Comparison of ENCODE assay signal across 1 cellular context in genomic region chr6:156719720-156720563, GRCh38.
TF ChIP-seq lines count a peak whose summit lies in the region.

No MANE protein-coding gene starts in this region.

TF ChIP-seq in HepG2, 621 proteins besides CTCF, POLR2A, EP300 and RAD21 (continued from another document and continues in another):
- TF ChIP-seq ZNF280B (CRISPR knock-in tag; IDR thresholded peaks at IDR 0.05; ENCODE audit: borderline replicate concordance), result peak; percentile 80; the same call in 1 of the 2 replicates
- peak; percentile 92 for TF ChIP-seq KMT2A (CRISPR knock-in tag; IDR thresholded peaks at IDR 0.05)
- no peak for TF ChIP-seq ZFYVE20 (CRISPR knock-in tag; IDR thresholded peaks at IDR 0.05; ENCODE audit: borderline replicate concordance, low read depth)
- TF ChIP-seq, protein P1, sequence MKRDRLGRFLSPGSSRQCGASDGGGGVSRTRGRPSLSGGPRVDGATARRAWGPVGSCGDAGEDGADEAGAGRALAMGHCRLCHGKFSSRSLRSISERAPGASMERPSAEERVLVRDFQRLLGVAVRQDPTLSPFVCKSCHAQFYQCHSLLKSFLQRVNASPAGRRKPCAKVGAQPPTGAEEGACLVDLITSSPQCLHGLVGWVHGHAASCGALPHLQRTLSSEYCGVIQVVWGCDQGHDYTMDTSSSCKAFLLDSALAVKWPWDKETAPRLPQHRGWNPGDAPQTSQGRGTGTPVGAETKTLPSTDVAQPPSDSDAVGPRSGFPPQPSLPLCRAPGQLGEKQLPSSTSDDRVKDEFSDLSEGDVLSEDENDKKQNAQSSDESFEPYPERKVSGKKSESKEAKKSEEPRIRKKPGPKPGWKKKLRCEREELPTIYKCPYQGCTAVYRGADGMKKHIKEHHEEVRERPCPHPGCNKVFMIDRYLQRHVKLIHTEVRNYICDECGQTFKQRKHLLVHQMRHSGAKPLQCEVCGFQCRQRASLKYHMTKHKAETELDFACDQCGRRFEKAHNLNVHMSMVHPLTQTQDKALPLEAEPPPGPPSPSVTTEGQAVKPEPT (CRISPR knock-in tag; IDR thresholded peaks at IDR 0.05; ENCODE audit: low read depth), result peak; percentile 65; the same call in 1 of the 2 replicates
- TF ChIP-seq GMEB2 (CRISPR knock-in tag; IDR thresholded peaks at IDR 0.05; ENCODE audit: low read depth), result 0 out of 2 replicates have a peak, but pooled peaks have one; percentile 41
- TF ChIP-seq ZNF761 (CRISPR knock-in tag; conservative IDR thresholded peaks at IDR 0.05), result peak; percentile 95; the same call in 1 of the 2 replicates
- peak; percentile 97 for TF ChIP-seq ZNF430 (CRISPR knock-in tag; IDR thresholded peaks at IDR 0.05)
- peak; percentile 77; the same call in 1 of the 2 replicates for TF ChIP-seq EEA1 (CRISPR knock-in tag; IDR thresholded peaks at IDR 0.05; ENCODE audit: borderline replicate concordance)
- TF ChIP-seq ZNF414 (CRISPR knock-in tag; IDR thresholded peaks at IDR 0.05), result peak; percentile 83
- TF ChIP-seq ZNF496 (CRISPR knock-in tag; IDR thresholded peaks at IDR 0.05; ENCODE audit: insufficient replicate concordance), result no peak
- TF ChIP-seq, protein P2, sequence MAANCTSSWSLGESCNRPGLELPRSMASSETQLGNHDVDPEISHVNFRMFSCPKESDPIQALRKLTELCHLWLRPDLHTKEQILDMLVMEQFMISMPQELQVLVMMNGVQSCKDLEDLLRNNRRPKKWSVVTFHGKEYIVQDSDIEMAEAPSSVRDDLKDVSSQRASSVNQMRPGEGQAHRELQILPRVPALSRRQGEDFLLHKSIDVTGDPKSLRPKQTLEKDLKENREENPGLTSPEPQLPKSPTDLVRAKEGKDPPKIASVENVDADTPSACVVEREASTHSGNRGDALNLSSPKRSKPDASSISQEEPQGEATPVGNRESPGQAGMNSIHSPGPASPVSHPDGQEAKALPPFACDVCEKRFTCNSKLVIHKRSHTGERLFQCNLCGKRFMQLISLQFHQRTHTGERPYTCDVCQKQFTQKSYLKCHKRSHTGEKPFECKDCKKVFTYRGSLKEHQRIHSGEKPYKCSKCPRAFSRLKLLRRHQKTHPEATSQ (CRISPR knock-in tag; IDR thresholded peaks at IDR 0.05; ENCODE audit: borderline replicate concordance), result no peak; the same call in 1 of the 2 replicates
- TF ChIP-seq, protein P3, sequence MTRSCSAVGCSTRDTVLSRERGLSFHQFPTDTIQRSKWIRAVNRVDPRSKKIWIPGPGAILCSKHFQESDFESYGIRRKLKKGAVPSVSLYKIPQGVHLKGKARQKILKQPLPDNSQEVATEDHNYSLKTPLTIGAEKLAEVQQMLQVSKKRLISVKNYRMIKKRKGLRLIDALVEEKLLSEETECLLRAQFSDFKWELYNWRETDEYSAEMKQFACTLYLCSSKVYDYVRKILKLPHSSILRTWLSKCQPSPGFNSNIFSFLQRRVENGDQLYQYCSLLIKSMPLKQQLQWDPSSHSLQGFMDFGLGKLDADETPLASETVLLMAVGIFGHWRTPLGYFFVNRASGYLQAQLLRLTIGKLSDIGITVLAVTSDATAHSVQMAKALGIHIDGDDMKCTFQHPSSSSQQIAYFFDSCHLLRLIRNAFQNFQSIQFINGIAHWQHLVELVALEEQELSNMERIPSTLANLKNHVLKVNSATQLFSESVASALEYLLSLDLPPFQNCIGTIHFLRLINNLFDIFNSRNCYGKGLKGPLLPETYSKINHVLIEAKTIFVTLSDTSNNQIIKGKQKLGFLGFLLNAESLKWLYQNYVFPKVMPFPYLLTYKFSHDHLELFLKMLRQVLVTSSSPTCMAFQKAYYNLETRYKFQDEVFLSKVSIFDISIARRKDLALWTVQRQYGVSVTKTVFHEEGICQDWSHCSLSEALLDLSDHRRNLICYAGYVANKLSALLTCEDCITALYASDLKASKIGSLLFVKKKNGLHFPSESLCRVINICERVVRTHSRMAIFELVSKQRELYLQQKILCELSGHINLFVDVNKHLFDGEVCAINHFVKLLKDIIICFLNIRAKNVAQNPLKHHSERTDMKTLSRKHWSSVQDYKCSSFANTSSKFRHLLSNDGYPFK (CRISPR knock-in tag; IDR thresholded peaks at IDR 0.05; ENCODE audit: borderline replicate concordance), result no peak; the same call in 1 of the 2 replicates
- peak; percentile 77 for TF ChIP-seq PHF5A (CRISPR knock-in tag; IDR thresholded peaks at IDR 0.05; ENCODE audit: low read depth, unreplicated experiment)
- TF ChIP-seq, protein P4, sequence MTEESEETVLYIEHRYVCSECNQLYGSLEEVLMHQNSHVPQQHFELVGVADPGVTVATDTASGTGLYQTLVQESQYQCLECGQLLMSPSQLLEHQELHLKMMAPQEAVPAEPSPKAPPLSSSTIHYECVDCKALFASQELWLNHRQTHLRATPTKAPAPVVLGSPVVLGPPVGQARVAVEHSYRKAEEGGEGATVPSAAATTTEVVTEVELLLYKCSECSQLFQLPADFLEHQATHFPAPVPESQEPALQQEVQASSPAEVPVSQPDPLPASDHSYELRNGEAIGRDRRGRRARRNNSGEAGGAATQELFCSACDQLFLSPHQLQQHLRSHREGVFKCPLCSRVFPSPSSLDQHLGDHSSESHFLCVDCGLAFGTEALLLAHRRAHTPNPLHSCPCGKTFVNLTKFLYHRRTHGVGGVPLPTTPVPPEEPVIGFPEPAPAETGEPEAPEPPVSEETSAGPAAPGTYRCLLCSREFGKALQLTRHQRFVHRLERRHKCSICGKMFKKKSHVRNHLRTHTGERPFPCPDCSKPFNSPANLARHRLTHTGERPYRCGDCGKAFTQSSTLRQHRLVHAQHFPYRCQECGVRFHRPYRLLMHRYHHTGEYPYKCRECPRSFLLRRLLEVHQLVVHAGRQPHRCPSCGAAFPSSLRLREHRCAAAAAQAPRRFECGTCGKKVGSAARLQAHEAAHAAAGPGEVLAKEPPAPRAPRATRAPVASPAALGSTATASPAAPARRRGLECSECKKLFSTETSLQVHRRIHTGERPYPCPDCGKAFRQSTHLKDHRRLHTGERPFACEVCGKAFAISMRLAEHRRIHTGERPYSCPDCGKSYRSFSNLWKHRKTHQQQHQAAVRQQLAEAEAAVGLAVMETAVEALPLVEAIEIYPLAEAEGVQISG (CRISPR knock-in tag; IDR thresholded peaks at IDR 0.05), result peak; percentile 85
- TF ChIP-seq, protein P5, sequence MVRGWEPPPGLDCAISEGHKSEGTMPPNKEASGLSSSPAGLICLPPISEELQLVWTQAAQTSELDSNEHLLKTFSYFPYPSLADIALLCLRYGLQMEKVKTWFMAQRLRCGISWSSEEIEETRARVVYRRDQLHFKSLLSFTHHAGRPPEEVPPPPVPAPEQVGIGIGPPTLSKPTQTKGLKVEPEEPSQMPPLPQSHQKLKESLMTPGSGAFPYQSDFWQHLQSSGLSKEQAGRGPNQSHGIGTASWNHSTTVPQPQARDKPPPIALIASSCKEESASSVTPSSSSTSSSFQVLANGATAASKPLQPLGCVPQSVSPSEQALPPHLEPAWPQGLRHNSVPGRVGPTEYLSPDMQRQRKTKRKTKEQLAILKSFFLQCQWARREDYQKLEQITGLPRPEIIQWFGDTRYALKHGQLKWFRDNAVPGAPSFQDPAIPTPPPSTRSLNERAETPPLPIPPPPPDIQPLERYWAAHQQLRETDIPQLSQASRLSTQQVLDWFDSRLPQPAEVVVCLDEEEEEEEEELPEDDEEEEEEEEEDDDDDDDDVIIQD (CRISPR knock-in tag; IDR thresholded peaks at IDR 0.05; ENCODE audit: low read depth), result peak; percentile 63; the same call in 1 of the 2 replicates
- peak; percentile 40 for TF ChIP-seq BHLHE40 (IDR thresholded peaks at IDR 0.05; ENCODE audit: low read length)
- TF ChIP-seq, protein P6, sequence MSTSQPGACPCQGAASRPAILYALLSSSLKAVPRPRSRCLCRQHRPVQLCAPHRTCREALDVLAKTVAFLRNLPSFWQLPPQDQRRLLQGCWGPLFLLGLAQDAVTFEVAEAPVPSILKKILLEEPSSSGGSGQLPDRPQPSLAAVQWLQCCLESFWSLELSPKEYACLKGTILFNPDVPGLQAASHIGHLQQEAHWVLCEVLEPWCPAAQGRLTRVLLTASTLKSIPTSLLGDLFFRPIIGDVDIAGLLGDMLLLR (CRISPR knock-in tag; IDR thresholded peaks at IDR 0.05), result no peak; the same call in 1 of the 2 replicates
- no peak for TF ChIP-seq ZNF572 (CRISPR knock-in tag; IDR thresholded peaks at IDR 0.05)
- peak; percentile 67 for TF ChIP-seq POLR2G (IDR thresholded peaks at IDR 0.05; ENCODE audit: low read depth, low read length)
- no peak for TF ChIP-seq DPF2 (CRISPR knock-in tag; IDR thresholded peaks at IDR 0.05; ENCODE audit: borderline replicate concordance, low read depth)
- TF ChIP-seq ZBTB42 (CRISPR knock-in tag; IDR thresholded peaks at IDR 0.05), result peak; percentile 91; the same call in 1 of the 2 replicates
- no peak for TF ChIP-seq CERS6 (CRISPR knock-in tag; IDR thresholded peaks at IDR 0.05)
- peak; percentile 98 for TF ChIP-seq HOXA5 (CRISPR knock-in tag; IDR thresholded peaks at IDR 0.05)
- no peak for TF ChIP-seq HCFC1 (IDR thresholded peaks at IDR 0.05; ENCODE audit: low read depth, low read length)
- TF ChIP-seq ZBTB2 (CRISPR knock-in tag; IDR thresholded peaks at IDR 0.05; ENCODE audit: low read depth), result peak; percentile 21; the same call in 1 of the 2 replicates
- TF ChIP-seq ZZZ3 (CRISPR knock-in tag; IDR thresholded peaks at IDR 0.05; ENCODE audit: borderline replicate concordance), result peak; percentile 74; the same call in 1 of the 2 replicates
- TF ChIP-seq POGZ (CRISPR knock-in tag; IDR thresholded peaks at IDR 0.05), result peak; percentile 83
- peak; percentile 41; the same call in 1 of the 2 replicates for TF ChIP-seq TGIF2 (CRISPR knock-in tag; IDR thresholded peaks at IDR 0.05)
- peak; percentile 79; the same call in 2 of the 3 replicates for TF ChIP-seq MXI1 (IDR thresholded peaks at IDR 0.05; ENCODE audit: borderline replicate concordance, low read depth, low read length)
- TF ChIP-seq PHF21A (CRISPR knock-in tag; IDR thresholded peaks at IDR 0.05), result peak; percentile 98
- TF ChIP-seq SNAPC2 (CRISPR knock-in tag; IDR thresholded peaks at IDR 0.05), result no peak
- peak; percentile 85 for TF ChIP-seq CHCHD3 (CRISPR knock-in tag; IDR thresholded peaks at IDR 0.05)
- peak; percentile 74 for TF ChIP-seq ZNF546 (CRISPR knock-in tag; conservative IDR thresholded peaks at IDR 0.05)
- peak; percentile 97 for TF ChIP-seq CEBPB (IDR thresholded peaks at IDR 0.05; ENCODE audit: borderline replicate concordance, low read depth, low read length)
- TF ChIP-seq ZNF781 (CRISPR knock-in tag; IDR thresholded peaks at IDR 0.05; ENCODE audit: borderline replicate concordance, not compliant biosample characterization), result peak; percentile 84
- no peak for TF ChIP-seq MBD4 (IDR thresholded peaks at IDR 0.05; ENCODE audit: borderline replicate concordance, low read length)
- TF ChIP-seq ZNF724P (CRISPR knock-in tag; IDR thresholded peaks at IDR 0.05; ENCODE audit: borderline replicate concordance), result peak; percentile 95
